9 cellular contexts compared by ENCODE assay signal in the genomic region with DNA sequence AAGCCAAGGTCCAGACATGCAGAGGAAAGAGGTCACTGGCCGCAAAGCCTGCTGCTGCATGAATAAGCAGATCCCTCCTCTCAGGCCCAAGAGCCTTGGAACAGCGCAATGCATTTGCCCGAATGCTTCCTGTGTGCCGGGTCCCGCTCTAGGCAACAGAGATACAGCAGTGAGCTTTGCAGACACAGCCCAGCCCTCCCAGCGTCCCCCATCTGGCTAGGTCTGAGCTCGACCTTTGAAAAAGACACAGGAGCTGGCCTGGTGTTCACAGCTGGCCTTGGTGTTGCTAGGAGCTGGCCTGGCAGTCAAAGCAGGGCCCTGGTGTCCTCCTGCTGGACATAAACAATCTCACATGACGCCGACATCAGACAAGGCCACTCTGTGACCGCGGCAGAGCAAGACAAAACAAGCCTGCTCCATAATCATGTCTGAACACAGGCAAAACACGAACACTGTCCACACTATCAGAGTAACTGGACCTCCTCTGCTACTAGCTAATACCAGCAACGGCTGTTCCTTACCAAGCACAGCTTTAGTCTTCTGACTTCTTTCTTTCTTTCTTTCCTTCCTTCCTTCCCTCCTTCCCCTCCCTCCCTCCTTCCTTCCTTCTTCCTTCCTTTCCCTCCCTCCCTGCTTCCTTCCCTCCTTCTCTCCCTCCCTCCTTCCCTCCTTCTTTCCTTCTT. TPM values are rescaled to one million over a fixed set of nuclear protein-coding genes. Genes with fewer than 3 reads are reported as not detected.
A peak's percentile ranks its signal among the peaks of the same experiment; 100 is the strongest.
DNase-seq lines count a peak whose midpoint lies in the region; ATAC-seq, FAIRE-seq and TF ChIP-seq lines count a peak whose summit lies in the region.
"Had no signal": no experiment of that assay in that cellular context is flagged by ENCODE, and none has a peak within 500 bp of the region (broad histone marks: within the 10 kb centered on the region; RNA-seq: fewer than 3 reads in every experiment).

No MANE protein-coding gene starts in this region.

- TF ChIP-seq CTCF in ascending aorta (IDR thresholded peaks at IDR 0.05) (no peak), left ventricle myocardium inferior (IDR thresholded peaks at IDR 0.05; ENCODE audit: borderline replicate concordance) (peak; percentile 44), pancreas (IDR thresholded peaks at IDR 0.05) (peak in 1 of 4 donors; percentile 30)

- H3K27me3 ChIP-seq in ascending aorta (no peaks in the 10 kb centered on the region), left ventricle myocardium inferior (ENCODE audit: low read depth) (peaks cover 11% of the 10 kb centered on the region), pancreas (no peaks in the 10 kb centered on the region)

- H3K36me3 ChIP-seq in ascending aorta = no peaks in the 10 kb centered on the region
- no peaks in the 10 kb centered on the region for H3K36me3 ChIP-seq in left ventricle myocardium inferior
- no peaks in the 10 kb centered on the region for H3K36me3 ChIP-seq in pancreas

- H3K27ac ChIP-seq in ascending aorta = peak overlapping the region; percentile 57 to 76
- peak overlapping the region; percentile 83 for H3K27ac ChIP-seq in left ventricle myocardium inferior (replicated peaks)
- H3K27ac ChIP-seq in pancreas = peak overlapping the region; percentile 9 to 75 (median 42)

- DNase-seq in Ammon's horn (ENCODE audit: low spot score) = peak; percentile 96
- no peak for DNase-seq in ascending aorta (ENCODE audit: low spot score in 2 of 2)
- peak; percentile 48 for DNase-seq in left ventricle myocardium inferior
- peak in 5 of 6 donors; percentile 51 to 85 (median 66) for DNase-seq in pancreas
- no peak for DNase-seq in stimulated activated CD4-positive, alpha-beta T cell treated with anti-CD3 and anti-CD28 coated beads, Interleukin-12 subunit alpha, Interleukin-12 subunit beta, amount 100 ng/mL, for 4 hours
- no peak for DNase-seq in stimulated activated CD8-positive, alpha-beta memory T cell treated with anti-CD3 and anti-CD28 coated beads, Interleukin-4, amount 100 ng/mL, for 48 hours
- DNase-seq: activated CD4-positive, alpha-beta memory T cell treated with anti-CD3 and anti-CD28 coated beads for 36 hours had no signal

- ATAC-seq in pancreas (peak; percentile 73 to 93 (median 86)), GM21526 (IDR thresholded peaks at IDR 0.05; ENCODE audit: low FRiP score, unreplicated experiment) (no peak), HG02938 (IDR thresholded peaks at IDR 0.05; ENCODE audit: unreplicated experiment) (no peak)

- H3K9me3 ChIP-seq in ascending aorta = no peaks in the 10 kb centered on the region
- H3K9me3 ChIP-seq in left ventricle myocardium inferior (replicated peaks) = no peaks in the 10 kb centered on the region
- H3K9me3 ChIP-seq in pancreas = no peaks in the 10 kb centered on the region

- H3K4me3 ChIP-seq in ascending aorta (no peak overlapping the region), left ventricle myocardium inferior (peak overlapping the region; percentile 23), pancreas (no peak overlapping the region)

- 22 to 31% methylated on average over 13 of the region's 13 CpGs for WGBS in pancreas, 2 donors

- H3K4me1 ChIP-seq in ascending aorta (no peaks in the 10 kb centered on the region), left ventricle myocardium inferior (peaks cover 14% of the 10 kb centered on the region), pancreas (peaks cover 0 to 13% (median 8%) of the 10 kb centered on the region in 3 donors)

- FAIRE-seq in pancreas (lab: Jason Lieb, UNC) = no peak

- intact Hi-C loops in ascending aorta (cut with DNase I) (no loop called here), left ventricle myocardium inferior (cut with micrococcal nuclease) (no loop called here), pancreas (cut with DNase I) (no loop called here)

RNA-seq across cellular contexts. Expression of a gene that starts 5.7 kb away (rescaled TPM):
- total RNA-seq in ascending aorta (not detected), left ventricle myocardium inferior (1.2 TPM), pancreas (1 to 10 TPM; 1.5 to 3.2 (median 2.2) TPM)
- 1 to 10 TPM; 5.9 to 6.8 TPM for polyA plus RNA-seq in pancreas

RNA-seq across cellular contexts. Expression of a gene that starts 21.3 kb away (rescaled TPM):
- total RNA-seq in ascending aorta (163 TPM), left ventricle myocardium inferior (88.5 TPM), pancreas (10 to 100 TPM; 22.6 to 33.9 (median 23.3) TPM)
- 10 to 100 TPM; 35.5 to 68.8 TPM for polyA plus RNA-seq in pancreas

RNA-seq across cellular contexts. Expression of a gene that starts 27.9 kb away (rescaled TPM):
- total RNA-seq in ascending aorta (11.9 TPM), left ventricle myocardium inferior (16.8 TPM), pancreas (10 to 100 TPM in 2 of 6 donors, 1 to 10 TPM in 4; 6.9 to 16.8 (median 9.3) TPM)
- polyA plus RNA-seq in pancreas = 10 to 100 TPM; 33.5 to 35.4 TPM

RNA-seq across cellular contexts. Expression of a gene that starts 41.0 kb away (rescaled TPM):
- total RNA-seq in ascending aorta (190 TPM), left ventricle myocardium inferior (52.7 TPM), pancreas (10 to 100 TPM; 25.4 to 65.2 (median 32.8) TPM)
- 10 to 100 TPM; 53.7 to 86.2 TPM for polyA plus RNA-seq in pancreas

Comparison
In these comparisons a context has a peak if more than half of its experiments do, and no peak if none do; other contexts are left out.
1. DNase-seq: peak in Ammon's horn (single experiment), left ventricle myocardium inferior (single experiment) and pancreas (5 of 6); none in ascending aorta (0 of 2), stimulated activated CD4-positive, alpha-beta T cell treated with anti-CD3 and anti-CD28 coated beads, Interleukin-12 subunit alpha, Interleukin-12 subunit beta, amount 100 ng/mL, for 4 hours (single experiment) and stimulated activated CD8-positive, alpha-beta memory T cell treated with anti-CD3 and anti-CD28 coated beads, Interleukin-4, amount 100 ng/mL, for 48 hours (single experiment).
2. ATAC-seq: peak in pancreas (4 of 4); none in GM21526 (single experiment) and HG02938 (single experiment).
3. Peak in every context shown above with its lines, with median percentiles within 50 percentile points of each other: H3K27ac ChIP-seq.